8 cellular contexts compared by ENCODE assay signal in genomic region chr3:141192345-141192744, GRCh38. TPM values are rescaled to one million over a fixed set of nuclear protein-coding genes. Genes with fewer than 3 reads are reported as not detected.
DNase-seq lines count a peak whose midpoint lies in the region; ATAC-seq and TF ChIP-seq lines count a peak whose summit lies in the region.

No MANE protein-coding gene starts in this region.

- peak; percentile 100 for ATAC-seq in HG02678 (IDR thresholded peaks at IDR 0.05; ENCODE audit: unreplicated experiment)
- ATAC-seq in upper lobe of right lung = peak; percentile 100

- no peak overlapping the region for H3K4me3 ChIP-seq in parathyroid adenoma (ENCODE audit: low read depth, low read length)
- H3K4me3 ChIP-seq in upper lobe of right lung = no peak overlapping the region

- H3K79me2 ChIP-seq in parathyroid adenoma = no peaks in the 10 kb centered on the region

- intact Hi-C loops in upper lobe of right lung (cut with DNase I) = loop anchor here (5.0 kb wide), 1 partner anchor 185 kb away; no protein-coding TSS in a partner anchor

- H3K36me3 ChIP-seq in parathyroid adenoma (ENCODE audit: control insufficient read depth, insufficient read depth, low read length) = no peaks in the 10 kb centered on the region
- H3K36me3 ChIP-seq in upper lobe of right lung = no peaks in the 10 kb centered on the region

- H3K27ac ChIP-seq in parathyroid adenoma (no peak overlapping the region), upper lobe of right lung (no peak overlapping the region)

- no peak overlapping the region for H3K9ac ChIP-seq in parathyroid adenoma

- H3K9me3 ChIP-seq in parathyroid adenoma (ENCODE audit: control insufficient read depth, low read length) = no peaks in the 10 kb centered on the region
- no peaks in the 10 kb centered on the region for H3K9me3 ChIP-seq in upper lobe of right lung

- in situ Hi-C loops in SK-MEL-5 (cut with HindIII; ENCODE audit: low pct_unique_long_range_greater_than_20kb, low sequenced_read_pairs) = no loop called here

- no peaks in the 10 kb centered on the region for H3K27me3 ChIP-seq in parathyroid adenoma (ENCODE audit: control insufficient read depth, insufficient read depth, low read length)
- H3K27me3 ChIP-seq in upper lobe of right lung = peaks cover 6% of the 10 kb centered on the region

- peak; percentile 95 for DNase-seq in NCI-H1092 treated with DMSO at 0.1 percent for 48 hours (lab: John Stamatoyannopoulos, UW)
- peak; percentile 95 for DNase-seq in SK-MEL-5 (ENCODE audit: low read depth, low spot score)
- DNase-seq in activated gamma-delta T cell treated with anti-CD3 and anti-CD28 coated beads, Interleukin-2, amount 50 U/mL, for 16 hours (ENCODE audit: low read depth) = peak; percentile 98
- peak; percentile 76 for DNase-seq in germinal center (ENCODE audit: low spot score)
- DNase-seq in upper lobe of right lung = peak; percentile 97

- H2AFZ ChIP-seq in parathyroid adenoma = peak overlapping the region; percentile 56

- no peaks in the 10 kb centered on the region for H3K4me1 ChIP-seq in parathyroid adenoma
- no peaks in the 10 kb centered on the region for H3K4me1 ChIP-seq in upper lobe of right lung

- TF ChIP-seq CTCF in GM12873 (IDR thresholded peaks at IDR 0.05; ENCODE audit: insufficient read depth, low read depth, low read length, missing control alignments) (peak; percentile 94), parathyroid adenoma (IDR thresholded peaks at IDR 0.05) (peak; percentile 100), upper lobe of right lung (IDR thresholded peaks at IDR 0.05) (peak; percentile 99)

- H3K4me2 ChIP-seq in parathyroid adenoma (ENCODE audit: low read length) = no peak overlapping the region

RNA-seq across cellular contexts. Expression of gene PXYLP1, which starts 39.3 kb away (rescaled TPM):
- 2.8 and 3.0 TPM in 2 replicates for total RNA-seq in SK-MEL-5 (2014; rRNA removed; shearing (Covaris generic))
- 2.7 and 4.9 TPM in 2 replicates for polyA plus RNA-seq in SK-MEL-5 (2015; cell fraction: cytosol; rRNA removed)
- 16.0 and 16.7 TPM in 2 replicates for polyA plus RNA-seq in SK-MEL-5 (2015; cell fraction: nucleus; rRNA removed)
- 13.6 TPM for total RNA-seq in upper lobe of right lung
